ENCODE assay signal across 15 cellular contexts in genomic region chr18:80250740-80251364, GRCh38. TPM values are rescaled to one million over a fixed set of nuclear protein-coding genes. Genes with fewer than 3 reads are reported as not detected.
DNase-seq lines count a peak whose midpoint lies in the region; ATAC-seq, FAIRE-seq and TF ChIP-seq lines count a peak whose summit lies in the region.
"Had no signal": no experiment of that assay in that cellular context is flagged by ENCODE, and none has a peak within 500 bp of the region (broad histone marks: within the 10 kb centered on the region; RNA-seq: fewer than 3 reads in every experiment).

No MANE protein-coding gene starts in this region.

- H3K9me3 ChIP-seq in endodermal cell (ENCODE audit: control insufficient read depth, low read length) = no peaks in the 10 kb centered on the region
- no peaks in the 10 kb centered on the region for H3K9me3 ChIP-seq in gastrocnemius medialis
- H3K9me3 ChIP-seq: HAP-1 had no signal

- H3K9me3 Mint-ChIP-seq in activated CD4-positive, alpha-beta T cell treated with anti-CD3 and anti-CD28 coated beads, Interleukin-2, amount 10 ng/mL, durations not matched to agents 7 days and 5 days = peaks cover 2% of the 10 kb centered on the region
- peaks cover 19% of the 10 kb centered on the region for H3K9me3 Mint-ChIP-seq in endodermal cell
- no peaks in the 10 kb centered on the region for H3K9me3 Mint-ChIP-seq in osteocyte (ENCODE audit: unreplicated experiment)
- H3K9me3 Mint-ChIP-seq: HFFc6 had no signal

- H3K27ac ChIP-seq in endodermal cell (ENCODE audit: low read depth, low read length) (no peak overlapping the region), gastrocnemius medialis (no peak overlapping the region)
- H3K27ac ChIP-seq: BLaER1 treated with 17β-estradiol and CSF1 and Interleukin-3, amounts not matched to agents 10 nM and 100 nM had no signal

- peaks cover 3% of the 10 kb centered on the region for H3K4me1 Mint-ChIP-seq in activated CD4-positive, alpha-beta T cell treated with anti-CD3 and anti-CD28 coated beads, Interleukin-2, amount 10 ng/mL, durations not matched to agents 7 days and 5 days
- no peaks in the 10 kb centered on the region for H3K4me1 Mint-ChIP-seq in endodermal cell
- peaks cover 4% of the 10 kb centered on the region for H3K4me1 Mint-ChIP-seq in osteocyte (ENCODE audit: unreplicated experiment)

- H3K27ac Mint-ChIP-seq in activated CD4-positive, alpha-beta T cell treated with anti-CD3 and anti-CD28 coated beads, Interleukin-2, amount 10 ng/mL, durations not matched to agents 7 days and 5 days = peak overlapping the region; percentile 43
- H3K27ac Mint-ChIP-seq in endodermal cell (no peak overlapping the region), osteocyte (ENCODE audit: unreplicated experiment) (no peak overlapping the region)
- H3K27ac Mint-ChIP-seq: CD4-positive, CD25-positive, alpha-beta regulatory T cell; HFFc6 had no signal

- CTCF ChIA-PET in activated CD4-positive, alpha-beta T cell treated with anti-CD3 and anti-CD28 coated beads, Interleukin-2, amount 10 ng/mL, durations not matched to agents 7 days and 5 days (lab: Charles Lee) = interaction anchor here (0.6 kb wide), 2 partner anchors 254 to 266 kb away, joined by 3 to 4 read pairs; no protein-coding TSS in a partner anchor

- no peaks in the 10 kb centered on the region for H3K4me1 ChIP-seq in endodermal cell (ENCODE audit: control insufficient read depth, insufficient read depth, low read length)
- peaks cover 0 to 8% of the 10 kb centered on the region in 2 donors for H3K4me1 ChIP-seq in gastrocnemius medialis
- H3K4me1 ChIP-seq: HAP-1 had no signal

- in situ Hi-C loops in gastrocnemius medialis (cut with MboI; ENCODE audit: low sequenced_read_pairs in 4 of 4) = no loop called here

- 80 to 83% methylated on average over 6 of the region's 6 CpGs for WGBS in endodermal cell (ENCODE audit: insufficient coverage in 1 of 2, insufficient read length in 1 of 2), 2 experiments

- H3K4me3 ChIP-seq in endodermal cell (ENCODE audit: low read length) (no peak overlapping the region), gastrocnemius medialis (no peak overlapping the region)
- H3K4me3 ChIP-seq: BLaER1 treated with 17β-estradiol and CSF1 and Interleukin-3, amounts not matched to agents 10 nM and 100 nM; HAP-1 had no signal

- H3K27me3 ChIP-seq in endodermal cell (ENCODE audit: control insufficient read depth, insufficient read depth, low read length, poor library complexity, severe bottlenecking) (peaks cover 30% of the 10 kb centered on the region), gastrocnemius medialis (no peaks in the 10 kb centered on the region)

- FAIRE-seq in D721Med (lab: Jason Lieb, UNC) = peak; percentile 99
- FAIRE-seq: H1 had no signal

- intact Hi-C loops in gastrocnemius medialis (cut with DNase I; ENCODE audit: low total_unique reads) = no loop called here

- no peak for TF ChIP-seq CTCF in D721Med (IDR thresholded peaks at IDR 0.05; ENCODE audit: insufficient read depth, missing control alignments)
- TF ChIP-seq CTCF in endodermal cell (conservative IDR thresholded peaks at IDR 0.05) = no peak
- no peak for TF ChIP-seq CTCF in osteocyte (IDR thresholded peaks at IDR 0.05)
- no peak for TF ChIP-seq CTCF in gastrocnemius medialis (IDR thresholded peaks at IDR 0.05 in 4 of 5, conservative IDR thresholded peaks at IDR 0.05 in 1 of 5)

- no peak for TF ChIP-seq POLR2A in gastrocnemius medialis (IDR thresholded peaks at IDR 0.05)

- POLR2A ChIA-PET in activated CD4-positive, alpha-beta T cell treated with anti-CD3 and anti-CD28 coated beads, Interleukin-2, amount 10 ng/mL, durations not matched to agents 7 days and 5 days (lab: Charles Lee) = no interaction called here

- H3K36me3 Mint-ChIP-seq in activated CD4-positive, alpha-beta T cell treated with anti-CD3 and anti-CD28 coated beads, Interleukin-2, amount 10 ng/mL, durations not matched to agents 7 days and 5 days (ENCODE audit: low read depth) = no peaks in the 10 kb centered on the region
- H3K36me3 Mint-ChIP-seq in endodermal cell (ENCODE audit: low read depth) (no peaks in the 10 kb centered on the region), osteocyte (ENCODE audit: unreplicated experiment) (no peaks in the 10 kb centered on the region)
- H3K36me3 Mint-ChIP-seq: CD4-positive, CD25-positive, alpha-beta regulatory T cell had no signal

- no peak for DNase-seq in activated CD4-positive, alpha-beta T cell treated with anti-CD3 and anti-CD28 coated beads, Interleukin-2, amount 10 ng/mL, durations not matched to agents 7 days and 5 days
- no peak for DNase-seq in activated CD4-positive, alpha-beta T cell treated with anti-CD3 and anti-CD28 coated beads for 1 hour
- DNase-seq in D721Med (ENCODE audit: insufficient read length, low spot score) (no peak), endodermal cell (peak; percentile 22), osteocyte (ENCODE audit: extremely low spot score, unreplicated experiment) (peak; percentile 64), gastrocnemius medialis (no peak)
- DNase-seq: 8988T; AML-193; CD4-positive, CD25-positive, alpha-beta regulatory T cell; DMS 273 treated with DMSO at 0.1 percent for 48 hours; HFFc6 had no signal

- H3K9ac ChIP-seq in endodermal cell (ENCODE audit: extremely low read depth, low read length, poor library complexity, severe bottlenecking) = no peak overlapping the region
- H3K9ac ChIP-seq: BLaER1 treated with 17β-estradiol and CSF1 and Interleukin-3, amounts not matched to agents 10 nM and 100 nM had no signal

- ATAC-seq in HG02852 (IDR thresholded peaks at IDR 0.05; ENCODE audit: unreplicated experiment) (no peak), gastrocnemius medialis (no peak)

- H3K27me3 Mint-ChIP-seq in activated CD4-positive, alpha-beta T cell treated with anti-CD3 and anti-CD28 coated beads, Interleukin-2, amount 10 ng/mL, durations not matched to agents 7 days and 5 days = peaks cover 26% of the 10 kb centered on the region
- peaks cover 45% of the 10 kb centered on the region for H3K27me3 Mint-ChIP-seq in endodermal cell (ENCODE audit: insufficient read depth)
- peaks cover 3% of the 10 kb centered on the region for H3K27me3 Mint-ChIP-seq in osteocyte (ENCODE audit: unreplicated experiment)

- no peaks in the 10 kb centered on the region for H3K36me3 ChIP-seq in endodermal cell (ENCODE audit: control insufficient read depth, insufficient read depth, low read length)
- H3K36me3 ChIP-seq in gastrocnemius medialis = no peaks in the 10 kb centered on the region
- H3K36me3 ChIP-seq: BLaER1 treated with 17β-estradiol and CSF1 and Interleukin-3, amounts not matched to agents 10 nM and 100 nM; HAP-1 had no signal

- no peak overlapping the region for H3K4me3 Mint-ChIP-seq in activated CD4-positive, alpha-beta T cell treated with anti-CD3 and anti-CD28 coated beads, Interleukin-2, amount 10 ng/mL, durations not matched to agents 7 days and 5 days
- no peak overlapping the region for H3K4me3 Mint-ChIP-seq in endodermal cell
- no peak overlapping the region for H3K4me3 Mint-ChIP-seq in osteocyte (ENCODE audit: unreplicated experiment)
- H3K4me3 Mint-ChIP-seq: HFFc6 had no signal

RNA-seq across cellular contexts. Expression of gene PARD6G, which starts 3.5 kb away (rescaled TPM):
- under 1 TPM; 0.15 to 0.22 TPM for total RNA-seq in activated CD4-positive, alpha-beta T cell treated with anti-CD3 and anti-CD28 coated beads, Interleukin-2, amount 10 ng/mL, durations not matched to agents 7 days and 5 days
- total RNA-seq in endodermal cell (10 to 100 TPM; 15.4 to 17.3 TPM), osteocyte (16.5 and 18.9 TPM in 2 replicates), gastrocnemius medialis (1 to 10 TPM in 1 of 4 donors, under 1 TPM in 3; 0.39 to 9.2 (median 0.48) TPM)
- polyA plus RNA-seq in endodermal cell (2013, experiment 1 of 2) = 24.1 TPM
- polyA plus RNA-seq in endodermal cell (2013, experiment 2 of 2) = 25.0 TPM

Comparison
In these comparisons a context has a peak if more than half of its experiments do, and no peak if none do; other contexts are left out.
1. DNase-seq: peak in endodermal cell (single experiment) and osteocyte (single experiment); none in activated CD4-positive, alpha-beta T cell treated with anti-CD3 and anti-CD28 coated beads, Interleukin-2, amount 10 ng/mL, durations not matched to agents 7 days and 5 days (single experiment), activated CD4-positive, alpha-beta T cell treated with anti-CD3 and anti-CD28 coated beads for 1 hour (single experiment), D721Med (single experiment) and gastrocnemius medialis (0 of 2).